Comparison of ENCODE assay signal across 1 cellular context in genomic region chr17:75764711-75765421, GRCh38.
A peak's percentile ranks its signal among the peaks of the same experiment; 100 is the strongest.
TF ChIP-seq lines count a peak whose summit lies in the region.

TSS of gene GALK1 (minus strand) at chr17:75765192. CDS start at chr17:75765136, 56 bp downstream.

TF ChIP-seq in K562, 482 proteins besides CTCF, POLR2A, EP300 and RAD21 (continued from another document and continues in another):
- TF ChIP-seq RNF219 (CRISPR knock-in tag; IDR thresholded peaks at IDR 0.05) (no peak), ZNF79 (CRISPR knock-in tag; IDR thresholded peaks at IDR 0.05; ENCODE audit: low read depth) (no peak), CBFA2T2 (conservative IDR thresholded peaks at IDR 0.05) (no peak), ZNF407 (IDR thresholded peaks at IDR 0.05; ENCODE audit: low read depth) (no peak), ZNF696 (CRISPR knock-in tag; conservative IDR thresholded peaks at IDR 0.05) (no peak), ZNF217 (CRISPR knock-in tag; IDR thresholded peaks at IDR 0.05) (no peak), MYC (IDR thresholded peaks at IDR 0.05; ENCODE audit: low read depth, low read length) (peak; percentile 84), MYC (CRISPR knock-in tag; IDR thresholded peaks at IDR 0.05; ENCODE audit: borderline replicate concordance, low read depth) (peak; percentile 0; the same call in 1 of the 2 replicates), SP1 (CRISPR knock-in tag; IDR thresholded peaks at IDR 0.05) (peak; percentile 83), POU5F1 (IDR thresholded peaks at IDR 0.05; ENCODE audit: borderline replicate concordance, low read depth, low read length, partially characterized antibody) (no peak), ZBTB40 (IDR thresholded peaks at IDR 0.05) (peak; percentile 59), ZBTB40 (CRISPR knock-in tag; IDR thresholded peaks at IDR 0.05) (no peak), ETV5 (CRISPR knock-in tag; IDR thresholded peaks at IDR 0.05; ENCODE audit: low read depth) (no peak), ZNF592 (IDR thresholded peaks at IDR 0.05) (peak; percentile 70; the same call in 1 of the 2 replicates), HNRNPK (IDR thresholded peaks at IDR 0.05; ENCODE audit: low read depth, low read length, poor library complexity, severe bottlenecking) (peak; percentile 64), TSHZ1 (CRISPR knock-in tag; IDR thresholded peaks at IDR 0.05) (no peak), EP400 (IDR thresholded peaks at IDR 0.05) (peak; percentile 62; the same call in 1 of the 2 replicates), SMARCA4 (IDR thresholded peaks at IDR 0.05) (0 out of 2 replicates have a peak, but pooled peaks have one; percentile 36), ZNF57 (CRISPR knock-in tag; IDR thresholded peaks at IDR 0.05) (no peak)
